In genomic region chrX:150366951-150367545, GRCh38 we compare ENCODE assay signal across 8 cellular contexts. TPM values are rescaled to one million over a fixed set of nuclear protein-coding genes. Genes with fewer than 3 reads are reported as not detected.
DNase-seq lines count a peak whose midpoint lies in the region; ATAC-seq, FAIRE-seq and TF ChIP-seq lines count a peak whose summit lies in the region.

No MANE protein-coding gene starts in this region.

- no peak for TF ChIP-seq CTCF in activated CD8-positive, alpha-beta T cell treated with anti-CD3 and anti-CD28 coated beads for 36 hours (IDR thresholded peaks at IDR 0.05)
- TF ChIP-seq CTCF in astrocyte of the spinal cord (IDR thresholded peaks at IDR 0.05; ENCODE audit: low read depth, low read length) (no peak), HepG2 (CRISPR knock-in tag; IDR thresholded peaks at IDR 0.05) (no peak), suprapubic skin (IDR thresholded peaks at IDR 0.05) (no peak)

- H3K27ac ChIP-seq in HepG2 (ENCODE audit: extremely low read length, insufficient read depth, low read length) (no peak overlapping the region), suprapubic skin (peak overlapping the region; percentile 67)

- H3K4me3 ChIP-seq in astrocyte of the spinal cord (ENCODE audit: low read depth, low read length) (peak overlapping the region; percentile 50), HepG2 (replicated peaks in 1 of 3; ENCODE audit: insufficient read depth in 1 of 3, low read depth in 2 of 3, low read length in 3 of 3) (no peak overlapping the region), suprapubic skin (peak overlapping the region; percentile 64)

- no peaks in the 10 kb centered on the region for H3K36me3 Mint-ChIP-seq in activated CD8-positive, alpha-beta T cell treated with anti-CD3 and anti-CD28 coated beads for 36 hours (ENCODE audit: low read depth)
- no peaks in the 10 kb centered on the region for H3K36me3 Mint-ChIP-seq in activated CD8-positive, alpha-beta T cell treated with anti-CD3 and anti-CD28 coated beads, Interleukin-2, amount 10 ng/mL, durations not matched to agents 7 days and 5 days (ENCODE audit: low read depth)

- POLR2A ChIA-PET in activated CD8-positive, alpha-beta T cell treated with anti-CD3 and anti-CD28 coated beads for 36 hours (lab: Charles Lee), result no interaction called here
- POLR2A ChIA-PET in activated CD8-positive, alpha-beta T cell treated with anti-CD3 and anti-CD28 coated beads, Interleukin-2, amount 10 ng/mL, durations not matched to agents 7 days and 5 days (lab: Charles Lee), result no interaction called here
- POLR2A ChIA-PET in HepG2 (lab: Yijun Ruan, JAX), result no interaction called here

- intact Hi-C loops in activated CD8-positive, alpha-beta T cell treated with anti-CD3 and anti-CD28 coated beads for 36 hours (cut with micrococcal nuclease), result loop anchor here (10.0 kb wide), 2 partner anchors 118 to 208 kb away; no protein-coding TSS in a partner anchor
- intact Hi-C loops in HepG2 (cut with micrococcal nuclease; ENCODE audit: unreplicated experiment), result no loop called here

- no TSS peak for BruUV-seq in HepG2 (replicated peaks; lab: Mats Ljungman, UMichigan)

- TF ChIP-seq EP300 in HepG2 (IDR thresholded peaks at IDR 0.05; ENCODE audit: low read depth in 2 of 2, low read length in 2 of 2) (no peak), HepG2 (CRISPR knock-in tag; IDR thresholded peaks at IDR 0.05; ENCODE audit: borderline replicate concordance) (no peak), suprapubic skin (IDR thresholded peaks at IDR 0.05) (no peak)

- H3K79me2 ChIP-seq in HepG2 (ENCODE audit: insufficient read depth, low read length), result no peaks in the 10 kb centered on the region

- in situ Hi-C loops in astrocyte of the spinal cord (cut with HindIII; ENCODE audit: low sequenced_read_pairs), result no loop called here
- in situ Hi-C loops in HepG2 (cut with HindIII; ENCODE audit: extremely low pct_ligation_motif_present, low pct_unique_long_range_greater_than_20kb), result loop anchor here (25.0 kb wide), 1 partner anchor 405 kb away; no protein-coding TSS in a partner anchor

- WGBS in HepG2 (ENCODE audit: low lambda C conversion rate), result 5% methylated on average over 3 of the region's 5 CpGs
- 41% methylated on average over 5 of the region's 5 CpGs for WGBS in suprapubic skin

- peaks cover 6 to 29% of the 10 kb centered on the region in 2 experiments; a peak in 4 of 5 replicates for H3K27me3 ChIP-seq in HepG2 (ENCODE audit: control insufficient read depth in 1 of 2, insufficient read depth in 2 of 2, low read length in 2 of 2)
- no peaks in the 10 kb centered on the region for H3K27me3 ChIP-seq in suprapubic skin

- H3K27me3 Mint-ChIP-seq in activated CD8-positive, alpha-beta T cell treated with anti-CD3 and anti-CD28 coated beads for 36 hours, result peaks cover 3% of the 10 kb centered on the region
- H3K27me3 Mint-ChIP-seq in activated CD8-positive, alpha-beta T cell treated with anti-CD3 and anti-CD28 coated beads, Interleukin-2, amount 10 ng/mL, durations not matched to agents 7 days and 5 days (ENCODE audit: low read depth), result peaks cover 13% of the 10 kb centered on the region

- DNase-seq in activated CD8-positive, alpha-beta T cell treated with anti-CD3 and anti-CD28 coated beads for 36 hours, result peak; percentile 20
- DNase-seq in activated CD8-positive, alpha-beta T cell treated with anti-CD3 and anti-CD28 coated beads, Interleukin-2, amount 10 ng/mL, durations not matched to agents 7 days and 5 days, result no peak
- DNase-seq in astrocyte of the spinal cord (ENCODE audit: low read depth, low spot score), result peak; percentile 35
- no peak for DNase-seq in HepG2 (ENCODE audit: low spot score)
- no peak for DNase-seq in suprapubic skin (ENCODE audit: low spot score in 2 of 2)
- DNase-seq in iPS-NIHi11 (ENCODE audit: low spot score), result no peak
- DNase-seq in DMS153 treated with DMSO at 0.1 percent for 48 hours (lab: John Stamatoyannopoulos, UW; ENCODE audit: unreplicated experiment), result no peak
- no peak for DNase-seq in central memory CD4-positive, alpha-beta T cell

- no peaks in the 10 kb centered on the region for H3K9me3 ChIP-seq in HepG2 (ENCODE audit: low read length)
- H3K9me3 ChIP-seq in suprapubic skin, result no peaks in the 10 kb centered on the region

- H3K4me2 ChIP-seq in HepG2 (ENCODE audit: low read depth, low read length), result peak overlapping the region; percentile 70; the same call in 1 of the 2 replicates

- no peak for ATAC-seq in activated CD8-positive, alpha-beta T cell treated with anti-CD3 and anti-CD28 coated beads for 36 hours
- no peak for ATAC-seq in activated CD8-positive, alpha-beta T cell treated with anti-CD3 and anti-CD28 coated beads, Interleukin-2, amount 10 ng/mL, durations not matched to agents 7 days and 5 days
- no peak for ATAC-seq in HepG2

- no peak for FAIRE-seq in HepG2 (lab: Jason Lieb, UNC)

- H3K4me1 Mint-ChIP-seq in activated CD8-positive, alpha-beta T cell treated with anti-CD3 and anti-CD28 coated beads for 36 hours (ENCODE audit: low read depth), result peaks cover 17% of the 10 kb centered on the region
- H3K4me1 Mint-ChIP-seq in activated CD8-positive, alpha-beta T cell treated with anti-CD3 and anti-CD28 coated beads, Interleukin-2, amount 10 ng/mL, durations not matched to agents 7 days and 5 days (ENCODE audit: low read depth), result peaks cover 17% of the 10 kb centered on the region

- peaks cover 23% of the 10 kb centered on the region; the same call in 1 of the 2 replicates for H3K4me1 ChIP-seq in HepG2 (ENCODE audit: insufficient read depth, low read length)
- H3K4me1 ChIP-seq in suprapubic skin, result peaks cover 7% of the 10 kb centered on the region

- CTCF ChIA-PET in activated CD8-positive, alpha-beta T cell treated with anti-CD3 and anti-CD28 coated beads for 36 hours (lab: Charles Lee), result no interaction called here
- CTCF ChIA-PET in activated CD8-positive, alpha-beta T cell treated with anti-CD3 and anti-CD28 coated beads, Interleukin-2, amount 10 ng/mL, durations not matched to agents 7 days and 5 days (lab: Charles Lee), result interaction anchor here (1.0 to 2.0 kb wide), 5 partner anchors 44 to 417 kb away, joined by 3 to 8 read pairs (median 4); no protein-coding TSS in a partner anchor
- CTCF ChIA-PET in HepG2 (lab: Yijun Ruan, JAX; ENCODE audit: low intra/inter-chr PET ratio, low total read pairs), result no interaction called here

- H3K9ac ChIP-seq in HepG2 (ENCODE audit: insufficient read depth, low read depth, low read length), result no peak overlapping the region

- H4K20me1 ChIP-seq in HepG2 (ENCODE audit: insufficient read depth, low read length), result no peaks in the 10 kb centered on the region

- H3K4me3 Mint-ChIP-seq in activated CD8-positive, alpha-beta T cell treated with anti-CD3 and anti-CD28 coated beads for 36 hours, result peak overlapping the region; percentile 73
- no peak overlapping the region for H3K4me3 Mint-ChIP-seq in activated CD8-positive, alpha-beta T cell treated with anti-CD3 and anti-CD28 coated beads, Interleukin-2, amount 10 ng/mL, durations not matched to agents 7 days and 5 days

- TF ChIP-seq RAD21 in HepG2 (CRISPR knock-in tag; IDR thresholded peaks at IDR 0.05), result no peak

- no peak overlapping the region for H2AFZ ChIP-seq in HepG2 (ENCODE audit: low read length)

- no peaks in the 10 kb centered on the region for H3K9me3 Mint-ChIP-seq in activated CD8-positive, alpha-beta T cell treated with anti-CD3 and anti-CD28 coated beads for 36 hours
- H3K9me3 Mint-ChIP-seq in activated CD8-positive, alpha-beta T cell treated with anti-CD3 and anti-CD28 coated beads, Interleukin-2, amount 10 ng/mL, durations not matched to agents 7 days and 5 days (ENCODE audit: insufficient read depth), result no peaks in the 10 kb centered on the region

- H3K36me3 ChIP-seq in HepG2 (replicated peaks in 1 of 2; ENCODE audit: control insufficient read depth in 1 of 2, insufficient read depth in 2 of 2, low read length in 2 of 2) (no peaks in the 10 kb centered on the region), suprapubic skin (no peaks in the 10 kb centered on the region)

- TF ChIP-seq POLR2A in HepG2 (IDR thresholded peaks at IDR 0.05; ENCODE audit: insufficient read depth in 1 of 2, low read depth in 2 of 2, low read length in 2 of 2) (no peak), suprapubic skin (IDR thresholded peaks at IDR 0.05) (no peak)

- peak overlapping the region; percentile 59 for H3K27ac Mint-ChIP-seq in activated CD8-positive, alpha-beta T cell treated with anti-CD3 and anti-CD28 coated beads for 36 hours
- H3K27ac Mint-ChIP-seq in activated CD8-positive, alpha-beta T cell treated with anti-CD3 and anti-CD28 coated beads, Interleukin-2, amount 10 ng/mL, durations not matched to agents 7 days and 5 days, result no peak overlapping the region

TF ChIP-seq in HepG2, 621 proteins besides CTCF, POLR2A, EP300 and RAD21 (continues in another document):
- TF ChIP-seq ZKSCAN5 (CRISPR knock-in tag; IDR thresholded peaks at IDR 0.05), result no peak

RNA-seq across cellular contexts. Expression of gene MAMLD1, which starts 3.9 kb away (rescaled TPM):
- total RNA-seq in activated CD8-positive, alpha-beta T cell treated with anti-CD3 and anti-CD28 coated beads for 36 hours, result 1 to 10 TPM; 1.8 to 2.0 TPM
- total RNA-seq in activated CD8-positive, alpha-beta T cell treated with anti-CD3 and anti-CD28 coated beads, Interleukin-2, amount 10 ng/mL, durations not matched to agents 7 days and 5 days, result 1 to 10 TPM in 1 of 2 experiments, under 1 TPM in 1; 0.81 to 1.4 TPM
- total RNA-seq in HepG2 (2016; rRNA removed; fragmentation: Illumina TruSeq; extraction: Trizol) (not detected in 2 replicates), suprapubic skin (1 to 10 TPM in 3 of 4 donors, under 1 TPM in 1; 0.68 to 4.5 (median 3.4) TPM)
- total RNA-seq in HepG2 (2016; cell fraction: cytosol; rRNA removed; fragmentation: Illumina TruSeq; extraction: Trizol; ENCODE audit: low read depth), result not detected in 2 replicates
- total RNA-seq in HepG2 (2016; cell fraction: insoluble cytoplasmic fraction; rRNA removed; fragmentation: Illumina TruSeq; extraction: Trizol), result 0.06 TPM in 1 of 2 replicates, not detected in the other
- total RNA-seq in HepG2 (2016; cell fraction: membrane; rRNA removed; fragmentation: Illumina TruSeq; extraction: Trizol), result not detected in 2 replicates
- not detected in 2 replicates for total RNA-seq in HepG2 (2016; cell fraction: nucleus; rRNA removed; fragmentation: Illumina TruSeq; extraction: Trizol)
- 0.01 TPM in 1 of 2 replicates, not detected in the other for polyA plus RNA-seq in HepG2 (2011; rRNA removed)
- polyA plus RNA-seq in HepG2 (2011; cell fraction: cytosol; rRNA removed), result not detected in 2 replicates
- polyA plus RNA-seq in HepG2 (2011; cell fraction: nucleus; rRNA removed), result 0.05 TPM in 1 of 2 replicates, not detected in the other
- polyA plus RNA-seq in HepG2 (2012), result not detected in 2 replicates
- polyA plus RNA-seq in HepG2 (2016; cell fraction: cytosol; fragmentation: Illumina TruSeq; extraction: Trizol; ENCODE audit: low read depth), result 0.03 TPM in 1 of 2 replicates, not detected in the other
- polyA plus RNA-seq in HepG2 (2016; cell fraction: insoluble cytoplasmic fraction; fragmentation: Illumina TruSeq; extraction: Trizol; ENCODE audit: low read depth), result not detected in 2 replicates
- polyA plus RNA-seq in HepG2 (2016; cell fraction: membrane; fragmentation: Illumina TruSeq; extraction: Trizol; ENCODE audit: low read depth), result not detected in 2 replicates
- 0.20 TPM in 1 of 2 replicates, not detected in the other for polyA plus RNA-seq in HepG2 (2016; cell fraction: nucleus; fragmentation: Illumina TruSeq; extraction: Trizol; ENCODE audit: insufficient read depth, low read depth)
- polyA minus RNA-seq in HepG2 (2011; rRNA and poly(A)+ RNA removed; ENCODE audit: low replicate concordance), result 6.9 TPM in 1 of 2 replicates, not detected in the other
- not detected in 2 replicates for polyA minus RNA-seq in HepG2 (2011; cell fraction: cytosol; rRNA and poly(A)+ RNA removed)
- polyA minus RNA-seq in HepG2 (2011; cell fraction: nucleus; rRNA and poly(A)+ RNA removed), result 0.13 TPM in 1 of 2 replicates, not detected in the other

Comparison
In these comparisons a context has a peak if more than half of its experiments do, and no peak if none do; other contexts are left out.
1. DNase-seq: peak in activated CD8-positive, alpha-beta T cell treated with anti-CD3 and anti-CD28 coated beads for 36 hours (single experiment) and astrocyte of the spinal cord (single experiment); none in activated CD8-positive, alpha-beta T cell treated with anti-CD3 and anti-CD28 coated beads, Interleukin-2, amount 10 ng/mL, durations not matched to agents 7 days and 5 days (single experiment), HepG2 (single experiment), suprapubic skin (0 of 2), iPS-NIHi11 (single experiment), DMS153 treated with DMSO at 0.1 percent for 48 hours (single experiment) and central memory CD4-positive, alpha-beta T cell (single experiment).
2. H3K4me3 ChIP-seq: peak in astrocyte of the spinal cord (single experiment) and suprapubic skin (single experiment); none in HepG2 (0 of 3).